Comparison of ENCODE assay signal across 14 cellular contexts in the genomic region with DNA sequence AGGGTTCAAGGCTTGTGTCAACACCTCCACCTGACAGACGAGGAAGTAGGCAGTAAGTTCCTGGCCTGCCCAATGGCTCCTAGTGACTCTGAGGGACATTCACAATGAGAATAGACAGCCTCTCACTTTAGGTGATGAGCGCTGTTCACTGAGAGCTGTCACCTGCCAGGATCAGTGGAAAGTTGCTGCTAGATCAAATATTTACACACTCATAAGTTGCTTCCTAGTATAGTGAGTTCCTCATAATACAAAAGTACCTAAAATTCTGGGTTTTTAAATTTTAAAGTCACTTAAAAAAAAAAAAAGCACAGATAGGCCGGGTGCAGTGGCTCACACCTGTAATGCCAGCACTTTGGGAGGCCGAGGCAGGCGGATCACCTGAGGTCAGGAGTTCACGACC.
A peak's percentile ranks its signal among the peaks of the same experiment; 100 is the strongest.
DNase-seq lines count a peak whose midpoint lies in the region; ATAC-seq, FAIRE-seq and TF ChIP-seq lines count a peak whose summit lies in the region.
"Had no signal": no experiment of that assay in that cellular context is flagged by ENCODE, and none has a peak within 500 bp of the region (broad histone marks: within the 10 kb centered on the region; RNA-seq: fewer than 3 reads in every experiment).

No MANE protein-coding gene starts in this region.

- peaks cover 0 to 3% (median 0%) of the 10 kb centered on the region in 4 donors for H3K4me1 ChIP-seq in upper lobe of left lung

- WGBS in upper lobe of left lung, 2 donors, result 69 to 73% methylated on average over 6 of the region's 6 CpGs

- FAIRE-seq in D721Med (lab: Jason Lieb, UNC), result no peak
- FAIRE-seq: A204.1 had no signal

- no peak for TF ChIP-seq POLR2A in upper lobe of left lung (IDR thresholded peaks at IDR 0.05)

- peak; percentile 45 for ATAC-seq in left lobe of liver
- no peak for ATAC-seq in upper lobe of left lung (ENCODE audit: low FRiP score in 2 of 2)
- ATAC-seq in HG02840 (IDR thresholded peaks at IDR 0.05; ENCODE audit: low FRiP score, unreplicated experiment), result no peak
- ATAC-seq: GM23338 had no signal

- H3K27me3 ChIP-seq in GM06990 (replicated peaks; ENCODE audit: control insufficient read depth, insufficient read depth, low read length) (no peaks in the 10 kb centered on the region), upper lobe of left lung (no peaks in the 10 kb centered on the region)

- POLR2A ChIA-PET in HEK293T (lab: Yijun Ruan, JAX), result no interaction called here

- H3K4me3 ChIP-seq in GM06990 (replicated peaks; ENCODE audit: low read depth, low read length) (no peak overlapping the region), LNCaP clone FGC (ENCODE audit: low read depth, low read length) (no peak overlapping the region), upper lobe of left lung (no peak overlapping the region)
- H3K4me3 ChIP-seq: GM23338 had no signal

- TF ChIP-seq CTCF in GM06990 (IDR thresholded peaks at IDR 0.05; ENCODE audit: insufficient read depth, low read length, poor library complexity, severe bottlenecking) (no peak), LNCaP clone FGC (IDR thresholded peaks at IDR 0.05; ENCODE audit: control insufficient read depth, extremely low read depth, insufficient read depth) (no peak), upper lobe of left lung (IDR thresholded peaks at IDR 0.05) (no peak), D721Med (IDR thresholded peaks at IDR 0.05; ENCODE audit: insufficient read depth, missing control alignments) (no peak)

- CTCF ChIA-PET in HEK293T (lab: Yijun Ruan, JAX), result no interaction called here

- DNase-seq in GM06990 (ENCODE audit: extremely low read depth, insufficient read length) (peak; percentile 54), LNCaP clone FGC (ENCODE audit: low read depth) (peak; percentile 37), left lobe of liver (ENCODE audit: low spot score) (no peak), upper lobe of left lung (no peak), HEK293T (ENCODE audit: extremely low spot score) (no peak), D721Med (ENCODE audit: insufficient read length, low spot score) (no peak)
- DNase-seq: C1 segment of cervical spinal cord; CD4-positive, alpha-beta memory T cell; DMS153; H7; KG1 had no signal

- no peak overlapping the region for H3K27ac ChIP-seq in upper lobe of left lung

- H3K9me3 ChIP-seq in upper lobe of left lung, result peaks cover 0 to 3% (median 0%) of the 10 kb centered on the region in 4 donors

- no peak for TF ChIP-seq EP300 in upper lobe of left lung (IDR thresholded peaks at IDR 0.05)

- H3K36me3 ChIP-seq in GM06990 (ENCODE audit: control insufficient read depth, insufficient read depth, low read length), result no peaks in the 10 kb centered on the region; the same call in none of the 2 replicates
- no peaks in the 10 kb centered on the region for H3K36me3 ChIP-seq in upper lobe of left lung

TF ChIP-seq in HEK293T, 16 proteins besides CTCF, POLR2A, EP300 and RAD21:
- TF ChIP-seq FOXM1 (IDR thresholded peaks at IDR 0.05; ENCODE audit: borderline replicate concordance) (no peak), NFRKB (IDR thresholded peaks at IDR 0.05) (no peak), ARNT (IDR thresholded peaks at IDR 0.05) (no peak), HDGF (IDR thresholded peaks at IDR 0.05; ENCODE audit: borderline replicate concordance) (no peak), SP1 (IDR thresholded peaks at IDR 0.05) (no peak), FOXK2 (IDR thresholded peaks at IDR 0.05) (no peak), ELF4 (IDR thresholded peaks at IDR 0.05) (no peak), FOXA1 (IDR thresholded peaks at IDR 0.05) (no peak), LEF1 (IDR thresholded peaks at IDR 0.05; ENCODE audit: borderline replicate concordance) (no peak), ZNF384 (IDR thresholded peaks at IDR 0.05) (no peak), BHLHE40 (IDR thresholded peaks at IDR 0.05; ENCODE audit: borderline replicate concordance) (no peak), CTBP1 (IDR thresholded peaks at IDR 0.05; ENCODE audit: borderline replicate concordance) (no peak), L3MBTL2 (conservative IDR thresholded peaks at IDR 0.05) (no peak), SUZ12 (IDR thresholded peaks at IDR 0.05) (no peak), TARDBP (IDR thresholded peaks at IDR 0.05) (no peak)
- TF ChIP-seq, protein P1, sequence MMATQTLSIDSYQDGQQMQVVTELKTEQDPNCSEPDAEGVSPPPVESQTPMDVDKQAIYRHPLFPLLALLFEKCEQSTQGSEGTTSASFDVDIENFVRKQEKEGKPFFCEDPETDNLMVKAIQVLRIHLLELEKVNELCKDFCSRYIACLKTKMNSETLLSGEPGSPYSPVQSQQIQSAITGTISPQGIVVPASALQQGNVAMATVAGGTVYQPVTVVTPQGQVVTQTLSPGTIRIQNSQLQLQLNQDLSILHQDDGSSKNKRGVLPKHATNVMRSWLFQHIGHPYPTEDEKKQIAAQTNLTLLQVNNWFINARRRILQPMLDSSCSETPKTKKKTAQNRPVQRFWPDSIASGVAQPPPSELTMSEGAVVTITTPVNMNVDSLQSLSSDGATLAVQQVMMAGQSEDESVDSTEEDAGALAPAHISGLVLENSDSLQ (IDR thresholded peaks at IDR 0.05), result no peak

Comparison
In these comparisons a context has a peak if more than half of its experiments do, and no peak if none do; other contexts are left out.
1. DNase-seq: peak in GM06990 (single experiment) and LNCaP clone FGC (single experiment); none in left lobe of liver (single experiment), upper lobe of left lung (0 of 2), HEK293T (single experiment) and D721Med (single experiment).